In the genomic region with DNA sequence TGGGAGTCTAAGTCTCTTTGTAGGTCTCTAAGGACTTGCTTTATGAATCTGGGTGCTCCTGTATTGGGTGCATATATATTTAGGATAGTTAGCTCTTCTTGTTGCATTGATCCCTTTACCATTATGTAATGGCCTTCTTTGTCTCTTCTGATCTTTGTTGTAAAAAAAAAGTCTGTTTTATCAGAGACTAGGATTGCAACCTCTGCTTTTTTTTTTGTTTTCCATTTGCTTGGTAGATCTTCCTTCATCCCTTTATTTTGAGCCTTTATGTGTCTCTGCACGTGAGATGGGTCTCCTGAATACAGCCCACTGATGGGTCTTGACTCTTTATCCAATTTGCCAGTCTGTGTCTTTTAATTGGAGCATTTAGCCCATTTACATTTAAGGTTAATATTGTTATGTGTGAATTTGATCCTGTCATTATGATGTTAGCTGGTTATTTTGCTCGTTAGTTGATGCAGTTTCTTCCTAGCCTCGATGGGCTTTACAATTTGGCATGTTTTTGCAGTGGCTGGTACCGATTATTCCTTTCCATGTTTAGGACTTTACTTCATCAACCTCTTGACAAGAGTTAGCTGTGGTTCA, we compare ENCODE assay signal across 7 cellular contexts. TPM values are rescaled to one million over a fixed set of nuclear protein-coding genes. Genes with fewer than 3 reads are reported as not detected.
DNase-seq lines count a peak whose midpoint lies in the region; ATAC-seq, FAIRE-seq and TF ChIP-seq lines count a peak whose summit lies in the region.
"Not testable (repeated sequence)": the region's sequence is repeated elsewhere in the genome, so short reads cannot be mapped to it uniquely, and the experiment has no call there.
"Had no signal": no experiment of that assay in that cellular context is flagged by ENCODE, and none has a peak within 500 bp of the region (broad histone marks: within the 10 kb centered on the region; RNA-seq: fewer than 3 reads in every experiment).

No MANE protein-coding gene starts in this region.

- peaks cover 66% of the 10 kb centered on the region for H3K36me3 Mint-ChIP-seq in nephron progenitor cell (ENCODE audit: low read depth)

- TF ChIP-seq POLR2A in K562 (conservative IDR thresholded peaks at IDR 0.05); HepG2 (IDR thresholded peaks at IDR 0.05; ENCODE audit: insufficient read depth in 1 of 2, low read depth in 2 of 2, low read length in 2 of 2): not testable (repeated sequence)

- H3K9ac ChIP-seq in K562 (ENCODE audit: insufficient read depth in 1 of 2, low read depth in 2 of 2, low read length in 2 of 2); HepG2 (ENCODE audit: insufficient read depth, low read depth, low read length): not testable (repeated sequence)

- H3K36me3 ChIP-seq in K562 (ENCODE audit: control insufficient read depth, insufficient read depth, low read length); HepG2 (replicated peaks in 1 of 2; ENCODE audit: control insufficient read depth in 1 of 2, insufficient read depth in 2 of 2, low read length in 2 of 2): not testable (repeated sequence)

- H2AFZ ChIP-seq in K562 (ENCODE audit: low read depth, low read length); HepG2 (ENCODE audit: low read length): not testable (repeated sequence)

- not testable (repeated sequence) for H3K79me2 ChIP-seq in K562 (ENCODE audit: control insufficient read depth, insufficient read depth, low read length); HepG2 (ENCODE audit: insufficient read depth, low read length)

- H3K27ac Mint-ChIP-seq in nephron progenitor cell: peak overlapping the region; percentile 73

- H3K9me1 ChIP-seq in K562 (ENCODE audit: control insufficient read depth, insufficient read depth, low read length): not testable (repeated sequence)

- peak; percentile 21 for DNase-seq in EH (ENCODE audit: low read depth)
- DNase-seq in NCI-H460 (ENCODE audit: extremely low read depth, low read depth): peak; percentile 4
- peak; percentile 79 for DNase-seq in SK-MEL-5 (ENCODE audit: low read depth, low spot score)
- not testable (repeated sequence) for DNase-seq in K562 (ENCODE audit: extremely low read depth in 1 of 4, low spot score in 3 of 4); nephron progenitor cell
- DNase-seq in HepG2 (ENCODE audit: low spot score): peak; percentile 58

- H3K4me1 Mint-ChIP-seq in nephron progenitor cell: not testable (repeated sequence)

- not testable (repeated sequence) for H3K4me3 ChIP-seq in K562; HepG2 (replicated peaks in 1 of 3; ENCODE audit: insufficient read depth in 1 of 3, low read depth in 2 of 3, low read length in 3 of 3)

- H3K4me2 ChIP-seq in K562 (ENCODE audit: insufficient read depth, low read length); HepG2 (ENCODE audit: low read depth, low read length): not testable (repeated sequence)

- not testable (repeated sequence) for H3K4me1 ChIP-seq in K562 (replicated peaks in 1 of 2; ENCODE audit: control insufficient read depth in 2 of 2, insufficient read depth in 2 of 2, low read length in 2 of 2); HepG2 (ENCODE audit: insufficient read depth, low read length)

- not testable (repeated sequence) for H4K20me1 ChIP-seq in K562 (replicated peaks; ENCODE audit: control insufficient read depth, insufficient read depth, low read length); HepG2 (ENCODE audit: insufficient read depth, low read length)

- not testable (repeated sequence) for H3K27ac ChIP-seq in K562 (ENCODE audit: extremely low read depth, low read depth, low read length); HepG2 (ENCODE audit: extremely low read length, insufficient read depth, low read length)

- TF ChIP-seq CTCF in K562 (IDR thresholded peaks at IDR 0.05 in 2 of 3, conservative IDR thresholded peaks at IDR 0.05 in 1 of 3; ENCODE audit: insufficient read depth in 2 of 3, low read depth in 1 of 3, low read length in 3 of 3); HepG2 (CRISPR knock-in tag; IDR thresholded peaks at IDR 0.05); nephron progenitor cell (IDR thresholded peaks at IDR 0.05): not testable (repeated sequence)

- not testable (repeated sequence) for FAIRE-seq in K562 (lab: Jason Lieb, UNC); HepG2 (lab: Jason Lieb, UNC)

- BruUV-seq in K562 (replicated peaks; lab: Mats Ljungman, UMichigan); HepG2 (replicated peaks; lab: Mats Ljungman, UMichigan): not testable (repeated sequence)

- not testable (repeated sequence) for H3K9me3 ChIP-seq in K562 (replicated peaks; ENCODE audit: control insufficient read depth, insufficient read depth, low read depth, low read length); HepG2 (ENCODE audit: low read length)

- POLR2A ChIA-PET in K562 (lab: Yijun Ruan, JAX); HepG2 (lab: Yijun Ruan, JAX): not testable (repeated sequence)

- TF ChIP-seq EP300 in K562 (IDR thresholded peaks at IDR 0.05; ENCODE audit: low read length); HepG2 (IDR thresholded peaks at IDR 0.05; ENCODE audit: low read depth in 2 of 2, low read length in 2 of 2); HepG2 (CRISPR knock-in tag; IDR thresholded peaks at IDR 0.05; ENCODE audit: borderline replicate concordance): not testable (repeated sequence)

- H3K27me3 Mint-ChIP-seq in nephron progenitor cell (ENCODE audit: low read depth, poor library complexity): not testable (repeated sequence)

- not testable (repeated sequence) for ATAC-seq in K562, HepG2

- 53% methylated on average over 4 of the region's 4 CpGs for whole genome bisulfite sequencing in K562 (ENCODE audit: insufficient coverage, low coverage, missing lambda C conversion rate)
- 7% methylated on average over 4 of the region's 4 CpGs for WGBS in HepG2 (ENCODE audit: low lambda C conversion rate)

- intact Hi-C loops in K562 (cut with micrococcal nuclease) (loop anchor here (5.0 to 10.0 kb wide), 2 partner anchors 227 to 795 kb away; no protein-coding TSS in a partner anchor), HepG2 (cut with micrococcal nuclease; ENCODE audit: unreplicated experiment) (loop anchor here (5.0 kb wide), 3 partner anchors 117 to 208 kb away; no protein-coding TSS in a partner anchor)

- in situ Hi-C loops in SK-MEL-5 (cut with HindIII; ENCODE audit: low pct_unique_long_range_greater_than_20kb, low sequenced_read_pairs); HepG2 (cut with HindIII; ENCODE audit: extremely low pct_ligation_motif_present, low pct_unique_long_range_greater_than_20kb): not testable (repeated sequence)
- in situ Hi-C loops in K562 (cut with MboI): loop anchor here (25.0 kb wide), 1 partner anchor 787 kb away; no protein-coding TSS in a partner anchor

- not testable (repeated sequence) for TF ChIP-seq RAD21 in K562 (CRISPR knock-in tag; conservative IDR thresholded peaks at IDR 0.05 in 1 of 2, IDR thresholded peaks at IDR 0.05 in 1 of 2); HepG2 (CRISPR knock-in tag; IDR thresholded peaks at IDR 0.05)

- H3K4me3 Mint-ChIP-seq in nephron progenitor cell: not testable (repeated sequence)

- CTCF ChIA-PET in K562 (lab: Yijun Ruan, JAX; ENCODE audit: low intra/inter-chr PET ratio); HepG2 (lab: Yijun Ruan, JAX; ENCODE audit: low intra/inter-chr PET ratio, low total read pairs): not testable (repeated sequence)

- peaks cover 49% of the 10 kb centered on the region for H3K9me3 Mint-ChIP-seq in nephron progenitor cell

- not testable (repeated sequence) for H3K27me3 ChIP-seq in K562 (ENCODE audit: control insufficient read depth in 2 of 2, insufficient read depth in 2 of 2, low read length in 2 of 2); HepG2 (ENCODE audit: control insufficient read depth in 1 of 2, insufficient read depth in 2 of 2, low read length in 2 of 2)

RNA-seq across cellular contexts. Expression of a gene that starts 27.7 kb away (rescaled TPM):
- 7.9 and 10.2 TPM in 2 replicates for total RNA-seq in NCI-H460 (2014; rRNA removed; shearing (Covaris generic))
- 10.0 and 18.4 TPM in 2 replicates for polyA plus RNA-seq in NCI-H460 (2014; cell fraction: nucleus; rRNA removed)
- 9.6 and 11.1 TPM in 2 replicates for total RNA-seq in SK-MEL-5 (2014; rRNA removed; shearing (Covaris generic))
- polyA plus RNA-seq in SK-MEL-5 (2015; cell fraction: cytosol; rRNA removed): 11.5 and 12.5 TPM in 2 replicates
- 2.4 and 3.6 TPM in 2 replicates for polyA plus RNA-seq in SK-MEL-5 (2015; cell fraction: nucleus; rRNA removed)
- total RNA-seq in K562 (2011; cell fraction: chromatin; rRNA removed; ENCODE audit: low replicate concordance): 7.4 and 8.8 TPM in 2 replicates
- total RNA-seq in K562 (2011; cell fraction: nucleolus; rRNA removed): 5.7 and 11.1 TPM in 2 replicates
- total RNA-seq in K562 (2011; cell fraction: nucleoplasm; rRNA removed): 7.6 and 8.1 TPM in 2 replicates
- total RNA-seq in K562 (2014; rRNA removed) (12.0 and 18.0 TPM in 2 replicates), K562 (2014; rRNA removed; fragmentation: Illumina TruSeq; extraction: Trizol) (9.7 and 12.7 TPM in 2 replicates), K562 (2015; rRNA removed; fragmentation: Illumina TruSeq; extraction: Trizol) (7.2 and 7.3 TPM in 2 replicates), K562 (2021) (9.1 and 9.6 TPM in 2 replicates), HepG2 (2016; rRNA removed; fragmentation: Illumina TruSeq; extraction: Trizol) (0.53 and 0.88 TPM in 2 replicates)
- polyA plus RNA-seq in K562 (2011; rRNA removed) (12.5 and 12.9 TPM in 2 replicates), K562 (2014; fragmentation: Illumina TruSeq; extraction: Trizol) (6.2 and 6.5 TPM in 2 replicates), K562 (2014; fragmentation: Nextera tagmentation; extraction: Ambion mirVana) (1 to 10 TPM; 1.6 to 2.2 TPM), K562 (2014; rRNA removed) (10.9 and 12.5 TPM in 2 replicates), HepG2 (2011; rRNA removed) (0.04 and 0.29 TPM in 2 replicates)
- 7.9 and 14.9 TPM in 2 replicates for polyA plus RNA-seq in K562 (2011; cell fraction: cytosol; rRNA removed)
- polyA plus RNA-seq in K562 (2011; cell fraction: nucleus; rRNA removed): 5.3 and 7.8 TPM in 2 replicates
- polyA plus RNA-seq in K562 (2012): 6.7 and 6.8 TPM in 2 replicates
- 12.9 and 14.7 TPM in 2 replicates for polyA minus RNA-seq in K562 (2011; rRNA and poly(A)+ RNA removed)
- polyA minus RNA-seq in K562 (2011; cell fraction: cytosol; rRNA and poly(A)+ RNA removed): 2.7 and 5.4 TPM in 2 replicates
- polyA minus RNA-seq in K562 (2011; cell fraction: nucleus; rRNA and poly(A)+ RNA removed): 11.0 and 12.4 TPM in 2 replicates
- 0.20 and 0.26 TPM in 2 replicates for total RNA-seq in HepG2 (2016; cell fraction: cytosol; rRNA removed; fragmentation: Illumina TruSeq; extraction: Trizol; ENCODE audit: low read depth)
- total RNA-seq in HepG2 (2016; cell fraction: insoluble cytoplasmic fraction; rRNA removed; fragmentation: Illumina TruSeq; extraction: Trizol): 0.35 and 0.65 TPM in 2 replicates
- 0.34 TPM in 1 of 2 replicates, not detected in the other for total RNA-seq in HepG2 (2016; cell fraction: membrane; rRNA removed; fragmentation: Illumina TruSeq; extraction: Trizol)
- total RNA-seq in HepG2 (2016; cell fraction: nucleus; rRNA removed; fragmentation: Illumina TruSeq; extraction: Trizol): 0.40 and 0.56 TPM in 2 replicates
- polyA plus RNA-seq in HepG2 (2011; cell fraction: cytosol; rRNA removed): 0.15 and 0.36 TPM in 2 replicates
- polyA plus RNA-seq in HepG2 (2011; cell fraction: nucleus; rRNA removed): not detected in 2 replicates
- 0.15 and 0.27 TPM in 2 replicates for polyA plus RNA-seq in HepG2 (2012)
- polyA plus RNA-seq in HepG2 (2016; cell fraction: cytosol; fragmentation: Illumina TruSeq; extraction: Trizol; ENCODE audit: low read depth): 0.09 TPM in 2 replicates
- 0.74 and 0.75 TPM in 2 replicates for polyA plus RNA-seq in HepG2 (2016; cell fraction: insoluble cytoplasmic fraction; fragmentation: Illumina TruSeq; extraction: Trizol; ENCODE audit: low read depth)
- polyA plus RNA-seq in HepG2 (2016; cell fraction: membrane; fragmentation: Illumina TruSeq; extraction: Trizol; ENCODE audit: low read depth): 0.10 and 0.21 TPM in 2 replicates
- 0.55 TPM in 1 of 2 replicates, not detected in the other for polyA plus RNA-seq in HepG2 (2016; cell fraction: nucleus; fragmentation: Illumina TruSeq; extraction: Trizol; ENCODE audit: insufficient read depth, low read depth)
- polyA minus RNA-seq in HepG2 (2011; rRNA and poly(A)+ RNA removed; ENCODE audit: low replicate concordance): 3.1 TPM in 1 of 2 replicates, not detected in the other
- 0.53 TPM in 1 of 2 replicates, not detected in the other for polyA minus RNA-seq in HepG2 (2011; cell fraction: cytosol; rRNA and poly(A)+ RNA removed)
- polyA minus RNA-seq in HepG2 (2011; cell fraction: nucleus; rRNA and poly(A)+ RNA removed): 0.25 TPM in 1 of 2 replicates, not detected in the other

RNA-seq across cellular contexts. Expression of a gene that starts 57.8 kb away (rescaled TPM):
- total RNA-seq in NCI-H460 (2014; rRNA removed; shearing (Covaris generic)): 5.9 and 6.8 TPM in 2 replicates
- polyA plus RNA-seq in NCI-H460 (2014; cell fraction: nucleus; rRNA removed): 7.0 and 8.9 TPM in 2 replicates
- 0.55 and 0.75 TPM in 2 replicates for total RNA-seq in SK-MEL-5 (2014; rRNA removed; shearing (Covaris generic))
- polyA plus RNA-seq in SK-MEL-5 (2015; cell fraction: cytosol; rRNA removed): 0.76 and 1.7 TPM in 2 replicates
- 0.05 and 1.3 TPM in 2 replicates for polyA plus RNA-seq in SK-MEL-5 (2015; cell fraction: nucleus; rRNA removed)
- total RNA-seq in K562 (2011; cell fraction: chromatin; rRNA removed; ENCODE audit: low replicate concordance): 17.0 and 33.7 TPM in 2 replicates
- total RNA-seq in K562 (2011; cell fraction: nucleolus; rRNA removed): 7.8 and 10.1 TPM in 2 replicates
- total RNA-seq in K562 (2011; cell fraction: nucleoplasm; rRNA removed): 10.5 and 10.6 TPM in 2 replicates
- total RNA-seq in K562 (2014; rRNA removed) (10.4 and 11.6 TPM in 2 replicates), K562 (2014; rRNA removed; fragmentation: Illumina TruSeq; extraction: Trizol) (12.7 and 15.3 TPM in 2 replicates), K562 (2015; rRNA removed; fragmentation: Illumina TruSeq; extraction: Trizol) (9.2 and 9.9 TPM in 2 replicates), K562 (2021) (11.7 and 13.0 TPM in 2 replicates), HepG2 (2016; rRNA removed; fragmentation: Illumina TruSeq; extraction: Trizol) (not detected in 2 replicates)
- polyA plus RNA-seq in K562 (2011; rRNA removed) (7.9 and 9.1 TPM in 2 replicates), K562 (2014; fragmentation: Illumina TruSeq; extraction: Trizol) (8.6 and 10.4 TPM in 2 replicates), K562 (2014; fragmentation: Nextera tagmentation; extraction: Ambion mirVana) (1 to 10 TPM; 2.2 to 3.3 TPM), K562 (2014; rRNA removed) (6.9 and 7.3 TPM in 2 replicates), HepG2 (2011; rRNA removed) (not detected in 2 replicates)
- 2.1 and 3.6 TPM in 2 replicates for polyA plus RNA-seq in K562 (2011; cell fraction: cytosol; rRNA removed)
- 6.2 and 8.7 TPM in 2 replicates for polyA plus RNA-seq in K562 (2011; cell fraction: nucleus; rRNA removed)
- polyA plus RNA-seq in K562 (2012): 6.6 and 6.7 TPM in 2 replicates
- 13.9 and 23.8 TPM in 2 replicates for polyA minus RNA-seq in K562 (2011; rRNA and poly(A)+ RNA removed)
- polyA minus RNA-seq in K562 (2011; cell fraction: cytosol; rRNA and poly(A)+ RNA removed): 5.1 and 5.8 TPM in 2 replicates
- 9.0 and 19.5 TPM in 2 replicates for polyA minus RNA-seq in K562 (2011; cell fraction: nucleus; rRNA and poly(A)+ RNA removed)
- under 0.01 TPM in 1 of 2 replicates, not detected in the other for total RNA-seq in HepG2 (2016; cell fraction: cytosol; rRNA removed; fragmentation: Illumina TruSeq; extraction: Trizol; ENCODE audit: low read depth)
- total RNA-seq in HepG2 (2016; cell fraction: insoluble cytoplasmic fraction; rRNA removed; fragmentation: Illumina TruSeq; extraction: Trizol): not detected in 2 replicates
- not detected in 2 replicates for total RNA-seq in HepG2 (2016; cell fraction: membrane; rRNA removed; fragmentation: Illumina TruSeq; extraction: Trizol)
- total RNA-seq in HepG2 (2016; cell fraction: nucleus; rRNA removed; fragmentation: Illumina TruSeq; extraction: Trizol): not detected in 2 replicates
- not detected in 2 replicates for polyA plus RNA-seq in HepG2 (2011; cell fraction: cytosol; rRNA removed)
- polyA plus RNA-seq in HepG2 (2011; cell fraction: nucleus; rRNA removed): not detected in 2 replicates
- not detected in 2 replicates for polyA plus RNA-seq in HepG2 (2012)
- not detected in 2 replicates for polyA plus RNA-seq in HepG2 (2016; cell fraction: cytosol; fragmentation: Illumina TruSeq; extraction: Trizol; ENCODE audit: low read depth)
- polyA plus RNA-seq in HepG2 (2016; cell fraction: insoluble cytoplasmic fraction; fragmentation: Illumina TruSeq; extraction: Trizol; ENCODE audit: low read depth): not detected in 2 replicates
- polyA plus RNA-seq in HepG2 (2016; cell fraction: membrane; fragmentation: Illumina TruSeq; extraction: Trizol; ENCODE audit: low read depth): not detected in 2 replicates
- not detected in 2 replicates for polyA plus RNA-seq in HepG2 (2016; cell fraction: nucleus; fragmentation: Illumina TruSeq; extraction: Trizol; ENCODE audit: insufficient read depth, low read depth)
- 8.5 TPM in 1 of 2 replicates, not detected in the other for polyA minus RNA-seq in HepG2 (2011; rRNA and poly(A)+ RNA removed; ENCODE audit: low replicate concordance)
- 0.20 TPM in 1 of 2 replicates, not detected in the other for polyA minus RNA-seq in HepG2 (2011; cell fraction: cytosol; rRNA and poly(A)+ RNA removed)
- polyA minus RNA-seq in HepG2 (2011; cell fraction: nucleus; rRNA and poly(A)+ RNA removed): not detected in 2 replicates
- total RNA-seq: G401 had no signal
